Comparison of ENCODE assay signal across 8 cellular contexts in the genomic region with DNA sequence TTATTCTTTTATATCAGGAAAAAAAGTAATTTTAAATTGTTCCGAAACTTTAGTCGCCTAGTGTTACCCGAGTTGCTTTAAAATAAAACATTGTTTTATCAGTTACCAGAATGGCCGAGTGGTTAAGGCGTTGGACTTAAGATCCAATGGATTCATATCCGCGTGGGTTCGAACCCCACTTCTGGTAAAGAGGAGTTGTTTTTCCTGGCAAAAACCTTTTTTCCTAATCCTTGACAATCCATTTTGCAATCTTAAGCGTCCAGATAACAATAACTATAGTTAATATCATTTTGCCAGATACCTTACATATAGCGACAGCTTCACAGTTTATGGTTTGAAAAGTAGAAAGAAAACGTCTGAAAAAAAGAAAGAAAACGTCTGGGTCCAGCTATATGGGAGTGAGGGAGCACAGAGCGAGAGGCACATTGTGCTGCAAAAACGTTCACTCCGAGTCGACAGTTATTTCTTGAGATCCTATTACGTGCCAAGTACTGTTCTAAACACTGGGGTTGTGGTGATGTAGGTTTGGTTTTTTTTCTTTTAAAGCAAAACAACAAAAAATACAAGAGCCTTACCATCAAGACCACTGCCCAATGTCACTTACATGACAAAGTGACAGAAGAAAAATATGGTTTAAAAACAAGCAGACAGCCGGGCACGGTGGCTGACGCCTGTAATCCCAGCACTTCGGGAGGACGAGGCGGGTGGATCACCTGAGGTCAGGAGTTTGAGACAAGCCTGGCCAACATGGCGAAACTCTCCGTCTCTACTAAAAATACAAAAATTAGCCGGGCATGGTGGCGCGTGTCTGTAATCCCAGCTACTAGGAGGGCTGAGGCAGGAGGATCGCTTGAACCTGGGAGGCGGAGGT. TPM values are rescaled to one million over a fixed set of nuclear protein-coding genes. Genes with fewer than 3 reads are reported as not detected.
DNase-seq lines count a peak whose midpoint lies in the region; ATAC-seq and TF ChIP-seq lines count a peak whose summit lies in the region.

No MANE protein-coding gene starts in this region.

- H3K27me3 Mint-ChIP-seq in GM23338 (ENCODE audit: insufficient read depth, low read depth, poor library complexity) = peaks cover 35% of the 10 kb centered on the region

- peak overlapping the region; percentile 56 for H2AFZ ChIP-seq in GM23338
- peak overlapping the region; percentile 89 for H2AFZ ChIP-seq in PC-9

- peak overlapping the region; percentile 91 for H3K27ac ChIP-seq in A673 (ENCODE audit: low read depth, low read length, poor library complexity, severe bottlenecking)
- H3K27ac ChIP-seq in GM23338 (ENCODE audit: low read depth) = no peak overlapping the region
- H3K27ac ChIP-seq in PC-9 = peak overlapping the region; percentile 85
- peak overlapping the region; percentile 2 for H3K27ac ChIP-seq in caudate nucleus (ENCODE audit: low read depth, low read length)
- H3K27ac ChIP-seq in right lobe of liver = peak overlapping the region; percentile 4 to 65 (median 30)
- H3K27ac ChIP-seq in testis = peak overlapping the region; percentile 90 to 93

- H3K4me2 ChIP-seq in GM23338 = peak overlapping the region; percentile 78
- peak overlapping the region; percentile 73 for H3K4me2 ChIP-seq in PC-9

- H3K9me2 ChIP-seq in GM23338 (ENCODE audit: insufficient read depth) (no peaks in the 10 kb centered on the region), PC-9 (ENCODE audit: insufficient read depth) (no peaks in the 10 kb centered on the region)

- DNase-seq in A673 (ENCODE audit: low spot score) = peak; percentile 92
- DNase-seq in GM23338 (ENCODE audit: low spot score) = peak; percentile 81
- peak; percentile 26 to 38 for DNase-seq in PC-9
- DNase-seq in caudate nucleus (lab: John Stamatoyannopoulos, UW) = peak in 12 of 61 donors; percentile 6 to 47 (median 21)
- no peak for DNase-seq in right lobe of liver
- DNase-seq in testis = peak; percentile 79
- no peak for DNase-seq in SHP77 (lab: John Stamatoyannopoulos, UW)

- H3K79me2 ChIP-seq in GM23338 (replicated peaks; ENCODE audit: insufficient read depth) (no peaks in the 10 kb centered on the region), PC-9 (ENCODE audit: low read depth) (no peaks in the 10 kb centered on the region)

- H3K4me3 Mint-ChIP-seq in GM23338 = peak overlapping the region; percentile 82

- H3F3A ChIP-seq in GM23338 (replicated peaks; ENCODE audit: low read depth) (0 out of 2 replicates have a peak, but pooled peaks cover 3% of the 10 kb centered on the region), PC-9 (ENCODE audit: insufficient read depth, low read depth) (peaks cover 59% of the 10 kb centered on the region)

- ATAC-seq in GM23338 (peak; percentile 2; the same call in 1 of the 3 replicates), right lobe of liver (peak in 2 of 4 donors; percentile 22 to 33), HG03378 (IDR thresholded peaks at IDR 0.05; ENCODE audit: unreplicated experiment) (no peak)

- TF ChIP-seq POLR2A in right lobe of liver (IDR thresholded peaks at IDR 0.05) (no peak), testis (IDR thresholded peaks at IDR 0.05) (no peak)

- peak overlapping the region; percentile 44; the same call in 1 of the 2 replicates for H3K27ac Mint-ChIP-seq in GM23338

- H3K4me1 Mint-ChIP-seq in GM23338 = peaks cover 18% of the 10 kb centered on the region

- no peak for TF ChIP-seq CTCF in A673 (conservative IDR thresholded peaks at IDR 0.05; ENCODE audit: low read depth, low read length)
- TF ChIP-seq CTCF in GM23338 (conservative IDR thresholded peaks at IDR 0.05; ENCODE audit: low read depth in 2 of 2) = no peak
- TF ChIP-seq CTCF in PC-9 (conservative IDR thresholded peaks at IDR 0.05) = no peak
- TF ChIP-seq CTCF in right lobe of liver (IDR thresholded peaks at IDR 0.05) = no peak
- TF ChIP-seq CTCF in testis (IDR thresholded peaks at IDR 0.05) = no peak

- H3K4me1 ChIP-seq in A673 (ENCODE audit: insufficient read depth, low read length, poor library complexity, severe bottlenecking) (peaks cover 20% of the 10 kb centered on the region), GM23338 (ENCODE audit: insufficient read depth) (peaks cover 7% of the 10 kb centered on the region), PC-9 (replicated peaks; ENCODE audit: insufficient read depth) (peaks cover 37% of the 10 kb centered on the region), right lobe of liver (peaks cover 0 to 8% (median 0%) of the 10 kb centered on the region in 4 donors), testis (peaks cover 8% of the 10 kb centered on the region)

- CTCF ChIA-PET in A673 (lab: Charles Lee) (no interaction called here), PC-9 (lab: Charles Lee) (interaction anchor here (0.7 kb wide), 1 partner anchor 119 kb away, joined by 3 read pairs; no protein-coding TSS in a partner anchor)

- H3K36me3 ChIP-seq in A673 (ENCODE audit: insufficient read depth, low read length, poor library complexity, severe bottlenecking) = no peaks in the 10 kb centered on the region
- no peaks in the 10 kb centered on the region for H3K36me3 ChIP-seq in GM23338 (ENCODE audit: insufficient read depth)
- H3K36me3 ChIP-seq in PC-9 (ENCODE audit: low read depth) = no peaks in the 10 kb centered on the region
- H3K36me3 ChIP-seq in right lobe of liver = no peaks in the 10 kb centered on the region
- H3K36me3 ChIP-seq in testis (ENCODE audit: low read depth, missing control alignments) = no peaks in the 10 kb centered on the region

- peaks cover 10% of the 10 kb centered on the region; the same call in 2 of the 3 replicates for H3K36me3 Mint-ChIP-seq in GM23338 (ENCODE audit: low read depth)

- 16% methylated on average over 25 of the region's 30 CpGs for WGBS in right lobe of liver (ENCODE audit: insufficient coverage, low coverage, low lambda C conversion rate, missing lambda C conversion rate)
- WGBS in testis, 2 donors = 10 to 13% methylated on average over 30 of the region's 30 CpGs

- BruUV-seq in A673 (replicated peaks; lab: Mats Ljungman, UMichigan) = no TSS peak
- no TSS peak for BruUV-seq in PC-9 (replicated peaks; lab: Mats Ljungman, UMichigan)

- H3K4me3 ChIP-seq in A673 (ENCODE audit: low read depth, low read length, poor library complexity, severe bottlenecking) (peak overlapping the region; percentile 60), GM23338 (peak overlapping the region; percentile 65), PC-9 (peak overlapping the region; percentile 71), right lobe of liver (peak overlapping the region; percentile 26 to 52 (median 51)), testis (peak overlapping the region; percentile 67 to 72)

- intact Hi-C loops in A673 (cut with micrococcal nuclease; ENCODE audit: unreplicated experiment) = loop anchor here (2.0 to 10.0 kb wide), 3 partner anchors 65 to 357 kb away; a partner anchor contains a TSS
- intact Hi-C loops in PC-9 (cut with micrococcal nuclease; ENCODE audit: unreplicated experiment) = loop anchor here (1.0 to 10.0 kb wide), 8 partner anchors 8 to 1777 kb away; a partner anchor contains a TSS
- intact Hi-C loops in right lobe of liver (cut with DNase I) = no loop called here
- intact Hi-C loops in testis (cut with DNase I; ENCODE audit: low total_unique reads) = no loop called here

- POLR2A ChIA-PET in A673 (lab: Charles Lee; ENCODE audit: low non-redundant PET) = interaction anchor here (0.7 kb wide), 1 partner anchor 128 kb away, joined by 3 read pairs; no protein-coding TSS in a partner anchor
- POLR2A ChIA-PET in PC-9 (lab: Charles Lee; ENCODE audit: unreplicated experiment) = no interaction called here

- H3K9me3 Mint-ChIP-seq in GM23338 = peaks cover 17% of the 10 kb centered on the region; the same call in 2 of the 3 replicates

- H3K27me3 ChIP-seq in A673 (replicated peaks; ENCODE audit: insufficient read depth, low read depth, low read length, poor library complexity) = no peaks in the 10 kb centered on the region
- no peaks in the 10 kb centered on the region for H3K27me3 ChIP-seq in GM23338 (ENCODE audit: insufficient read depth)
- H3K27me3 ChIP-seq in PC-9 (ENCODE audit: insufficient read depth, low read depth) = no peaks in the 10 kb centered on the region
- no peaks in the 10 kb centered on the region for H3K27me3 ChIP-seq in right lobe of liver
- no peaks in the 10 kb centered on the region for H3K27me3 ChIP-seq in testis

- H4K20me1 ChIP-seq in GM23338 (replicated peaks; ENCODE audit: insufficient read depth) (no peaks in the 10 kb centered on the region), PC-9 (ENCODE audit: insufficient read depth) (peaks cover under 1% of the 10 kb centered on the region; the same call in 1 of the 2 replicates)

- H3K9me3 ChIP-seq in A673 (ENCODE audit: low read depth, low read length, poor library complexity, severe bottlenecking) (no peaks in the 10 kb centered on the region), PC-9 (ENCODE audit: insufficient read depth, low read depth) (no peaks in the 10 kb centered on the region), right lobe of liver (no peaks in the 10 kb centered on the region), testis (no peaks in the 10 kb centered on the region)

RNA-seq across cellular contexts. Expression of a gene that starts 40.5 kb away (rescaled TPM):
- total RNA-seq in A673 (2021) (not detected in 2 replicates), PC-9 (2021) (not detected in 2 replicates), right lobe of liver (not detected), testis (not detected)
- total RNA-seq in GM23338 (2014; rRNA removed; shearing (Covaris generic)) = not detected in 2 replicates
- polyA plus RNA-seq in GM23338 (2016; fragmentation: Nextera tagmentation; extraction: Ambion mirVana) (not detected in 2 replicates), testis (ENCODE audit: insufficient read depth, low read depth, low replicate concordance) (not detected)

RNA-seq across cellular contexts. Expression of a gene that starts 48.5 kb away (rescaled TPM):
- total RNA-seq in A673 (2021) (not detected in 2 replicates), PC-9 (2021) (not detected in 2 replicates), right lobe of liver (not detected), testis (not detected)
- not detected in 2 replicates for total RNA-seq in GM23338 (2014; rRNA removed; shearing (Covaris generic))
- polyA plus RNA-seq in GM23338 (2016; fragmentation: Nextera tagmentation; extraction: Ambion mirVana) (not detected in 2 replicates), testis (ENCODE audit: insufficient read depth, low read depth, low replicate concordance) (not detected)

Comparison
In these comparisons a context has a peak if more than half of its experiments do, and no peak if none do; other contexts are left out.
1. DNase-seq: peak in A673 (single experiment), GM23338 (single experiment), PC-9 (2 of 2) and testis (single experiment); none in right lobe of liver (0 of 3) and SHP77 (0 of 2).
2. intact Hi-C loops: an anchor here in A673 (2.0 to 10.0 kb wide) and PC-9 (1.0 to 10.0 kb wide); none called in right lobe of liver and testis.
3. Peak in every context shown above with its lines, with median percentiles within 50 percentile points of each other: H3K4me3 ChIP-seq.